1 cellular context compared by ENCODE assay signal in genomic region chr10:75236178-75236825, GRCh38.
TF ChIP-seq lines count a peak whose summit lies in the region.

No MANE protein-coding gene starts in this region.

TF ChIP-seq in HEK293, 187 proteins besides CTCF, POLR2A, EP300 and RAD21 (continued from another document and continues in another):
- TF ChIP-seq HIC1 (tag by site-specific recombination; IDR thresholded peaks at IDR 0.05) (no peak), ZNF354C (tag by site-specific recombination; IDR thresholded peaks at IDR 0.05; ENCODE audit: borderline replicate concordance, low read depth) (no peak), ZBTB8A (tag by site-specific recombination; IDR thresholded peaks at IDR 0.05) (peak; percentile 82), ZNF830 (tag by site-specific recombination; IDR thresholded peaks at IDR 0.05; ENCODE audit: low read depth) (no peak), ZNF214 (tag by site-specific recombination; IDR thresholded peaks at IDR 0.05; ENCODE audit: borderline replicate concordance) (no peak), ZNF645 (tag by site-specific recombination; IDR thresholded peaks at IDR 0.05) (no peak), PRDM6 (tag by site-specific recombination; IDR thresholded peaks at IDR 0.05) (no peak), OVOL3 (tag by site-specific recombination; IDR thresholded peaks at IDR 0.05) (no peak), ZNF654 (tag by site-specific recombination; IDR thresholded peaks at IDR 0.05; ENCODE audit: low read depth) (no peak), BCL11B (tag by site-specific recombination; IDR thresholded peaks at IDR 0.05; ENCODE audit: low read depth) (no peak), YY1 (tag by site-specific recombination; IDR thresholded peaks at IDR 0.05) (peak; percentile 19), ZNF596 (tag by site-specific recombination; IDR thresholded peaks at IDR 0.05) (no peak), ZNF366 (tag by site-specific recombination; conservative IDR thresholded peaks at IDR 0.05) (peak; percentile 41; the same call in 1 of the 2 replicates), ZSCAN30 (tag by site-specific recombination; IDR thresholded peaks at IDR 0.05) (no peak), ZNF560 (tag by site-specific recombination; IDR thresholded peaks at IDR 0.05; ENCODE audit: borderline replicate concordance) (no peak), ZNF10 (tag by site-specific recombination; IDR thresholded peaks at IDR 0.05) (no peak), GLIS1 (tag by site-specific recombination; IDR thresholded peaks at IDR 0.05) (no peak), ZNF23 (tag by site-specific recombination; IDR thresholded peaks at IDR 0.05; ENCODE audit: borderline replicate concordance) (no peak), ZNF747 (tag by site-specific recombination; IDR thresholded peaks at IDR 0.05) (no peak), ZIC2 (tag by site-specific recombination; IDR thresholded peaks at IDR 0.05) (no peak), ZBTB1 (tag by site-specific recombination; IDR thresholded peaks at IDR 0.05) (no peak), ZNF2 (tag by site-specific recombination; IDR thresholded peaks at IDR 0.05) (no peak), ZNF580 (tag by site-specific recombination; IDR thresholded peaks at IDR 0.05) (no peak), ZBTB10 (tag by site-specific recombination; IDR thresholded peaks at IDR 0.05) (no peak), ZNF623 (tag by site-specific recombination; IDR thresholded peaks at IDR 0.05) (no peak), ZNF426 (tag by site-specific recombination; IDR thresholded peaks at IDR 0.05) (no peak), ZNF121 (tag by site-specific recombination; IDR thresholded peaks at IDR 0.05) (peak; percentile 4; the same call in 1 of the 2 replicates)
- TF ChIP-seq, protein P1, sequence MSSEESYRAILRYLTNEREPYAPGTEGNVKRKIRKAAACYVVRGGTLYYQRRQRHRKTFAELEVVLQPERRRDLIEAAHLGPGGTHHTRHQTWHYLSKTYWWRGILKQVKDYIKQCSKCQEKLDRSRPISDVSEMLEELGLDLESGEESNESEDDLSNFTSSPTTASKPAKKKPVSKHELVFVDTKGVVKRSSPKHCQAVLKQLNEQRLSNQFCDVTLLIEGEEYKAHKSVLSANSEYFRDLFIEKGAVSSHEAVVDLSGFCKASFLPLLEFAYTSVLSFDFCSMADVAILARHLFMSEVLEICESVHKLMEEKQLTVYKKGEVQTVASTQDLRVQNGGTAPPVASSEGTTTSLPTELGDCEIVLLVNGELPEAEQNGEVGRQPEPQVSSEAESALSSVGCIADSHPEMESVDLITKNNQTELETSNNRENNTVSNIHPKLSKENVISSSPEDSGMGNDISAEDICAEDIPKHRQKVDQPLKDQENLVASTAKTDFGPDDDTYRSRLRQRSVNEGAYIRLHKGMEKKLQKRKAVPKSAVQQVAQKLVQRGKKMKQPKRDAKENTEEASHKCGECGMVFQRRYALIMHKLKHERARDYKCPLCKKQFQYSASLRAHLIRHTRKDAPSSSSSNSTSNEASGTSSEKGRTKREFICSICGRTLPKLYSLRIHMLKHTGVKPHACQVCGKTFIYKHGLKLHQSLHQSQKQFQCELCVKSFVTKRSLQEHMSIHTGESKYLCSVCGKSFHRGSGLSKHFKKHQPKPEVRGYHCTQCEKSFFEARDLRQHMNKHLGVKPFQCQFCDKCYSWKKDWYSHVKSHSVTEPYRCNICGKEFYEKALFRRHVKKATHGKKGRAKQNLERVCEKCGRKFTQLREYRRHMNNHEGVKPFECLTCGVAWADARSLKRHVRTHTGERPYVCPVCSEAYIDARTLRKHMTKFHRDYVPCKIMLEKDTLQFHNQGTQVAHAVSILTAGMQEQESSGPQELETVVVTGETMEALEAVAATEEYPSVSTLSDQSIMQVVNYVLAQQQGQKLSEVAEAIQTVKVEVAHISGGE (tag by site-specific recombination; conservative IDR thresholded peaks at IDR 0.05; ENCODE audit: low read depth): no peak
- TF ChIP-seq, protein P2, sequence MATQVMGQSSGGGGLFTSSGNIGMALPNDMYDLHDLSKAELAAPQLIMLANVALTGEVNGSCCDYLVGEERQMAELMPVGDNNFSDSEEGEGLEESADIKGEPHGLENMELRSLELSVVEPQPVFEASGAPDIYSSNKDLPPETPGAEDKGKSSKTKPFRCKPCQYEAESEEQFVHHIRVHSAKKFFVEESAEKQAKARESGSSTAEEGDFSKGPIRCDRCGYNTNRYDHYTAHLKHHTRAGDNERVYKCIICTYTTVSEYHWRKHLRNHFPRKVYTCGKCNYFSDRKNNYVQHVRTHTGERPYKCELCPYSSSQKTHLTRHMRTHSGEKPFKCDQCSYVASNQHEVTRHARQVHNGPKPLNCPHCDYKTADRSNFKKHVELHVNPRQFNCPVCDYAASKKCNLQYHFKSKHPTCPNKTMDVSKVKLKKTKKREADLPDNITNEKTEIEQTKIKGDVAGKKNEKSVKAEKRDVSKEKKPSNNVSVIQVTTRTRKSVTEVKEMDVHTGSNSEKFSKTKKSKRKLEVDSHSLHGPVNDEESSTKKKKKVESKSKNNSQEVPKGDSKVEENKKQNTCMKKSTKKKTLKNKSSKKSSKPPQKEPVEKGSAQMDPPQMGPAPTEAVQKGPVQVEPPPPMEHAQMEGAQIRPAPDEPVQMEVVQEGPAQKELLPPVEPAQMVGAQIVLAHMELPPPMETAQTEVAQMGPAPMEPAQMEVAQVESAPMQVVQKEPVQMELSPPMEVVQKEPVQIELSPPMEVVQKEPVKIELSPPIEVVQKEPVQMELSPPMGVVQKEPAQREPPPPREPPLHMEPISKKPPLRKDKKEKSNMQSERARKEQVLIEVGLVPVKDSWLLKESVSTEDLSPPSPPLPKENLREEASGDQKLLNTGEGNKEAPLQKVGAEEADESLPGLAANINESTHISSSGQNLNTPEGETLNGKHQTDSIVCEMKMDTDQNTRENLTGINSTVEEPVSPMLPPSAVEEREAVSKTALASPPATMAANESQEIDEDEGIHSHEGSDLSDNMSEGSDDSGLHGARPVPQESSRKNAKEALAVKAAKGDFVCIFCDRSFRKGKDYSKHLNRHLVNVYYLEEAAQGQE (tag by site-specific recombination; IDR thresholded peaks at IDR 0.05): peak; percentile 27
- TF ChIP-seq, protein P3, sequence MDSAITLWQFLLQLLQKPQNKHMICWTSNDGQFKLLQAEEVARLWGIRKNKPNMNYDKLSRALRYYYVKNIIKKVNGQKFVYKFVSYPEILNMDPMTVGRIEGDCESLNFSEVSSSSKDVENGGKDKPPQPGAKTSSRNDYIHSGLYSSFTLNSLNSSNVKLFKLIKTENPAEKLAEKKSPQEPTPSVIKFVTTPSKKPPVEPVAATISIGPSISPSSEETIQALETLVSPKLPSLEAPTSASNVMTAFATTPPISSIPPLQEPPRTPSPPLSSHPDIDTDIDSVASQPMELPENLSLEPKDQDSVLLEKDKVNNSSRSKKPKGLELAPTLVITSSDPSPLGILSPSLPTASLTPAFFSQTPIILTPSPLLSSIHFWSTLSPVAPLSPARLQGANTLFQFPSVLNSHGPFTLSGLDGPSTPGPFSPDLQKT (IDR thresholded peaks at IDR 0.05; ENCODE audit: borderline replicate concordance, low read depth, low read length): no peak
- TF ChIP-seq, protein P4, sequence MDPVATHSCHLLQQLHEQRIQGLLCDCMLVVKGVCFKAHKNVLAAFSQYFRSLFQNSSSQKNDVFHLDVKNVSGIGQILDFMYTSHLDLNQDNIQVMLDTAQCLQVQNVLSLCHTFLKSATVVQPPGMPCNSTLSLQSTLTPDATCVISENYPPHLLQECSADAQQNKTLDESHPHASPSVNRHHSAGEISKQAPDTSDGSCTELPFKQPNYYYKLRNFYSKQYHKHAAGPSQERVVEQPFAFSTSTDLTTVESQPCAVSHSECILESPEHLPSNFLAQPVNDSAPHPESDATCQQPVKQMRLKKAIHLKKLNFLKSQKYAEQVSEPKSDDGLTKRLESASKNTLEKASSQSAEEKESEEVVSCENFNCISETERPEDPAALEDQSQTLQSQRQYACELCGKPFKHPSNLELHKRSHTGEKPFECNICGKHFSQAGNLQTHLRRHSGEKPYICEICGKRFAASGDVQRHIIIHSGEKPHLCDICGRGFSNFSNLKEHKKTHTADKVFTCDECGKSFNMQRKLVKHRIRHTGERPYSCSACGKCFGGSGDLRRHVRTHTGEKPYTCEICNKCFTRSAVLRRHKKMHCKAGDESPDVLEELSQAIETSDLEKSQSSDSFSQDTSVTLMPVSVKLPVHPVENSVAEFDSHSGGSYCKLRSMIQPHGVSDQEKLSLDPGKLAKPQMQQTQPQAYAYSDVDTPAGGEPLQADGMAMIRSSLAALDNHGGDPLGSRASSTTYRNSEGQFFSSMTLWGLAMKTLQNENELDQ (tag by site-specific recombination; IDR thresholded peaks at IDR 0.05; ENCODE audit: low read depth): no peak
- TF ChIP-seq, protein P5, sequence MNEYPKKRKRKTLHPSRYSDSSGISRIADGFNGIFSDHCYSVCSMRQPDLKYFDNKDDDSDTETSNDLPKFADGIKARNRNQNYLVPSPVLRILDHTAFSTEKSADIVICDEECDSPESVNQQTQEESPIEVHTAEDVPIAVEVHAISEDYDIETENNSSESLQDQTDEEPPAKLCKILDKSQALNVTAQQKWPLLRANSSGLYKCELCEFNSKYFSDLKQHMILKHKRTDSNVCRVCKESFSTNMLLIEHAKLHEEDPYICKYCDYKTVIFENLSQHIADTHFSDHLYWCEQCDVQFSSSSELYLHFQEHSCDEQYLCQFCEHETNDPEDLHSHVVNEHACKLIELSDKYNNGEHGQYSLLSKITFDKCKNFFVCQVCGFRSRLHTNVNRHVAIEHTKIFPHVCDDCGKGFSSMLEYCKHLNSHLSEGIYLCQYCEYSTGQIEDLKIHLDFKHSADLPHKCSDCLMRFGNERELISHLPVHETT (tag by site-specific recombination; IDR thresholded peaks at IDR 0.05): no peak
- TF ChIP-seq, protein P6, sequence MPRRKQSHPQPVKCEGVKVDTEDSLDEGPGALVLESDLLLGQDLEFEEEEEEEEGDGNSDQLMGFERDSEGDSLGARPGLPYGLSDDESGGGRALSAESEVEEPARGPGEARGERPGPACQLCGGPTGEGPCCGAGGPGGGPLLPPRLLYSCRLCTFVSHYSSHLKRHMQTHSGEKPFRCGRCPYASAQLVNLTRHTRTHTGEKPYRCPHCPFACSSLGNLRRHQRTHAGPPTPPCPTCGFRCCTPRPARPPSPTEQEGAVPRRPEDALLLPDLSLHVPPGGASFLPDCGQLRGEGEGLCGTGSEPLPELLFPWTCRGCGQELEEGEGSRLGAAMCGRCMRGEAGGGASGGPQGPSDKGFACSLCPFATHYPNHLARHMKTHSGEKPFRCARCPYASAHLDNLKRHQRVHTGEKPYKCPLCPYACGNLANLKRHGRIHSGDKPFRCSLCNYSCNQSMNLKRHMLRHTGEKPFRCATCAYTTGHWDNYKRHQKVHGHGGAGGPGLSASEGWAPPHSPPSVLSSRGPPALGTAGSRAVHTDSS (tag by site-specific recombination; IDR thresholded peaks at IDR 0.05): 0 out of 2 replicates have a peak, but pooled peaks have one; percentile 1
